ENCODE assay signal across 8 cellular contexts in genomic region chr14:95533822-95534221, GRCh38. TPM values are rescaled to one million over a fixed set of nuclear protein-coding genes. Genes with fewer than 3 reads are reported as not detected.
DNase-seq lines count a peak whose midpoint lies in the region; ATAC-seq and TF ChIP-seq lines count a peak whose summit lies in the region.

No MANE protein-coding gene starts in this region.

- H3K27ac ChIP-seq in GM23338 (ENCODE audit: low read depth) (peak overlapping the region; percentile 52), SU-DHL-6 (ENCODE audit: low read depth, low read length) (peak overlapping the region; percentile 77), gastrocnemius medialis (peak overlapping the region; percentile 89 to 95 (median 92))

- ATAC-seq in GM23338 (no peak), gastrocnemius medialis (no peak), sciatic nerve (no peak), HG03354 (IDR thresholded peaks at IDR 0.05; ENCODE audit: poor library complexity, severe bottlenecking, unreplicated experiment) (no peak), HG03139 (IDR thresholded peaks at IDR 0.05; ENCODE audit: unreplicated experiment) (no peak)

- no peak for TF ChIP-seq CTCF in GM23338 (conservative IDR thresholded peaks at IDR 0.05; ENCODE audit: low read depth in 2 of 2)
- no peak for TF ChIP-seq CTCF in SU-DHL-6 (IDR thresholded peaks at IDR 0.05; ENCODE audit: insufficient read depth, low read length, poor library complexity, severe bottlenecking)
- no peak for TF ChIP-seq CTCF in fibroblast of mammary gland (conservative IDR thresholded peaks at IDR 0.05; ENCODE audit: control insufficient read depth, insufficient read depth, low read depth, low read length)
- no peak for TF ChIP-seq CTCF in gastrocnemius medialis (IDR thresholded peaks at IDR 0.05 in 4 of 5, conservative IDR thresholded peaks at IDR 0.05 in 1 of 5)

- H3K4me2 ChIP-seq in GM23338 = peak overlapping the region; percentile 97
- H3K4me2 ChIP-seq in SU-DHL-6 (ENCODE audit: low read depth, low read length, poor library complexity, severe bottlenecking) = peak overlapping the region; percentile 84

- H3K4me1 ChIP-seq in GM23338 (ENCODE audit: insufficient read depth) (peaks cover 30% of the 10 kb centered on the region), gastrocnemius medialis (peaks cover 84 to 86% of the 10 kb centered on the region in 2 donors)

- H3K36me3 Mint-ChIP-seq in GM23338 (ENCODE audit: low read depth) = peaks cover 34% of the 10 kb centered on the region

- peak overlapping the region; percentile 95 for H3K4me3 Mint-ChIP-seq in GM23338

- H3K9me3 ChIP-seq in SU-DHL-6 (ENCODE audit: insufficient read depth, low read length) = no peaks in the 10 kb centered on the region
- no peaks in the 10 kb centered on the region for H3K9me3 ChIP-seq in gastrocnemius medialis

- DNase-seq in GM23338 (ENCODE audit: low spot score) (peak; percentile 23), fibroblast of mammary gland (ENCODE audit: low read depth) (no peak), gastrocnemius medialis (no peak), sciatic nerve (ENCODE audit: low spot score) (no peak)
- DNase-seq in stimulated activated CD4-positive, alpha-beta T cell treated with anti-CD3 and anti-CD28 coated beads, Interleukin-4, amount 100 ng/mL, for 1 hour = no peak

- H4K20me1 ChIP-seq in GM23338 (replicated peaks; ENCODE audit: insufficient read depth) = peaks cover 72% of the 10 kb centered on the region
- H4K20me1 ChIP-seq in SU-DHL-6 (ENCODE audit: low read depth, low read length) = no peaks in the 10 kb centered on the region

- intact Hi-C loops in gastrocnemius medialis (cut with DNase I; ENCODE audit: low total_unique reads) = loop anchor here (10.0 kb wide), 2 partner anchors 239 to 379 kb away; partner anchors contain the start of gene DICER1
- intact Hi-C loops in sciatic nerve (cut with DNase I) = no loop called here

- H3K27me3 Mint-ChIP-seq in GM23338 (ENCODE audit: insufficient read depth, low read depth, poor library complexity) = peaks cover 7% of the 10 kb centered on the region

- no peaks in the 10 kb centered on the region for H3K27me3 ChIP-seq in GM23338 (ENCODE audit: insufficient read depth)
- H3K27me3 ChIP-seq in SU-DHL-6 (ENCODE audit: low read length) = no peaks in the 10 kb centered on the region
- no peaks in the 10 kb centered on the region for H3K27me3 ChIP-seq in gastrocnemius medialis

- peak overlapping the region; percentile 98 for H3K4me3 ChIP-seq in GM23338
- peak overlapping the region; percentile 78 for H3K4me3 ChIP-seq in SU-DHL-6 (ENCODE audit: insufficient read depth, low read length, poor library complexity, severe bottlenecking)
- peak overlapping the region; percentile 80 for H3K4me3 ChIP-seq in fibroblast of mammary gland (ENCODE audit: control insufficient read depth, low read depth, low read length)
- peak overlapping the region; percentile 80 to 99 (median 94) for H3K4me3 ChIP-seq in gastrocnemius medialis

- H3K4me1 Mint-ChIP-seq in GM23338 = peaks cover 41% of the 10 kb centered on the region

- H3K36me3 ChIP-seq in GM23338 (ENCODE audit: insufficient read depth) (0 out of 2 replicates have a peak, but pooled peaks cover 12% of the 10 kb centered on the region), SU-DHL-6 (ENCODE audit: low read length) (0 out of 2 replicates have a peak, but pooled peaks cover 3% of the 10 kb centered on the region), gastrocnemius medialis (no peaks in the 10 kb centered on the region)

- H2AFZ ChIP-seq in GM23338 (no peak overlapping the region), SU-DHL-6 (ENCODE audit: low read depth, low read length, severe bottlenecking) (no peak overlapping the region)

- H3K79me2 ChIP-seq in GM23338 (replicated peaks; ENCODE audit: insufficient read depth) (peaks cover 90% of the 10 kb centered on the region), SU-DHL-6 (ENCODE audit: insufficient read depth, low read length) (peaks cover 68% of the 10 kb centered on the region)

- peak overlapping the region; percentile 82 for H3K9ac ChIP-seq in SU-DHL-6 (ENCODE audit: low read length)

- in situ Hi-C loops in gastrocnemius medialis (cut with MboI; ENCODE audit: low sequenced_read_pairs in 4 of 4) = loop anchor here in 3 of 4 donors (5.0 to 25.0 kb wide), 3 partner anchors 92 to 397 kb away; partner anchors contain the start of gene DICER1 (in 1 of the 3)

- no peaks in the 10 kb centered on the region for H3K9me3 Mint-ChIP-seq in GM23338

- H3K9me2 ChIP-seq in GM23338 (ENCODE audit: insufficient read depth) (no peaks in the 10 kb centered on the region), SU-DHL-6 (replicated peaks; ENCODE audit: insufficient read depth, low read length) (no peaks in the 10 kb centered on the region)

- H3K27ac Mint-ChIP-seq in GM23338 = peak overlapping the region; percentile 92

- TF ChIP-seq POLR2A in gastrocnemius medialis (IDR thresholded peaks at IDR 0.05) = no peak

- H3F3A ChIP-seq in GM23338 (replicated peaks; ENCODE audit: low read depth) (no peaks in the 10 kb centered on the region), SU-DHL-6 (ENCODE audit: insufficient read depth) (peaks cover 14% of the 10 kb centered on the region)

TF ChIP-seq in GM23338, 12 proteins besides CTCF, POLR2A, EP300 and RAD21:
- TF ChIP-seq STAT1 (IDR thresholded peaks at IDR 0.05; ENCODE audit: unreplicated experiment) = no peak
- TF ChIP-seq, protein P1, sequence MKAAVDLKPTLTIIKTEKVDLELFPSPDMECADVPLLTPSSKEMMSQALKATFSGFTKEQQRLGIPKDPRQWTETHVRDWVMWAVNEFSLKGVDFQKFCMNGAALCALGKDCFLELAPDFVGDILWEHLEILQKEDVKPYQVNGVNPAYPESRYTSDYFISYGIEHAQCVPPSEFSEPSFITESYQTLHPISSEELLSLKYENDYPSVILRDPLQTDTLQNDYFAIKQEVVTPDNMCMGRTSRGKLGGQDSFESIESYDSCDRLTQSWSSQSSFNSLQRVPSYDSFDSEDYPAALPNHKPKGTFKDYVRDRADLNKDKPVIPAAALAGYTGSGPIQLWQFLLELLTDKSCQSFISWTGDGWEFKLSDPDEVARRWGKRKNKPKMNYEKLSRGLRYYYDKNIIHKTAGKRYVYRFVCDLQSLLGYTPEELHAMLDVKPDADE (IDR thresholded peaks at IDR 0.05) = no peak

RNA-seq across cellular contexts. Expression of gene GLRX5, which starts 1.0 kb away (rescaled TPM):
- 91.4 and 96.6 TPM in 2 replicates for total RNA-seq in GM23338 (2014; rRNA removed; shearing (Covaris generic))
- 130 and 135 TPM in 2 replicates for polyA plus RNA-seq in GM23338 (2016; fragmentation: Nextera tagmentation; extraction: Ambion mirVana)
- total RNA-seq in gastrocnemius medialis (10 to 100 TPM; 28.0 to 83.2 (median 74.0) TPM), sciatic nerve (25.8 TPM)

RNA-seq across cellular contexts. Expression of gene SYNE3, which starts 17.4 kb away (rescaled TPM):
- under 0.01 and 0.03 TPM in 2 replicates for total RNA-seq in GM23338 (2014; rRNA removed; shearing (Covaris generic))
- 0.02 TPM in 1 of 2 replicates, not detected in the other for polyA plus RNA-seq in GM23338 (2016; fragmentation: Nextera tagmentation; extraction: Ambion mirVana)
- total RNA-seq in gastrocnemius medialis (1 to 10 TPM; 4.7 to 7.1 (median 5.1) TPM), sciatic nerve (75.3 TPM)
